In genomic region chr9:134288731-134289130, GRCh38 we compare ENCODE assay signal across 31 cellular contexts.
"Had no signal": no experiment of that assay in that cellular context is flagged by ENCODE, and none has a peak within 500 bp of the region (broad histone marks: within the 10 kb centered on the region; RNA-seq: fewer than 3 reads in every experiment).

No MANE protein-coding gene starts in this region.

- H3K4me2 ChIP-seq: hepatocyte had no signal

- H3K9me3 Mint-ChIP-seq: activated naive CD4-positive, alpha-beta T cell treated with anti-CD3 and anti-CD28 coated beads for 36 hours; activated naive CD8-positive, alpha-beta T cell treated with anti-CD3 and anti-CD28 coated beads for 36 hours; activated T-helper 1 cell treated with anti-CD3 and anti-CD28 coated beads, Interleukin-12 subunit alpha, Interleukin-12 subunit beta, Interleukin-2, Interleukin-4 antibody, amounts not matched to agents 30 ng/mL and 10 ng/mL and 1 ng/mL, durations not matched to agents 14 hours and 24 hours and 36 hours; effector memory CD8-positive, alpha-beta T cell; nephron; stimulated activated memory B cell treated with anti-CD40 and anti-IgM and Interleukin-4, amounts not matched to agents 10 μg/mL and 1 μg/mL and 100 μg/mL, for 72 hours; stimulated activated naive CD8-positive, alpha-beta T cell treated with anti-CD3 and anti-CD28 coated beads, Interleukin-15, amount 100 ng/mL, for 72 hours had no signal

- H3K27me3 Mint-ChIP-seq: activated naive CD8-positive, alpha-beta T cell treated with anti-CD3 and anti-CD28 coated beads for 36 hours had no signal

- H3K4me1 ChIP-seq: adrenal gland had no signal

- H3K9me3 ChIP-seq: adrenal gland, ascending aorta, gastrocnemius medialis, sigmoid colon, thyroid gland, upper lobe of right lung had no signal

- H3K27ac ChIP-seq: adrenal gland, ascending aorta, cardiac muscle cell, gastrocnemius medialis, hepatocyte, sigmoid colon, thyroid gland, upper lobe of right lung had no signal

- H3K4me1 Mint-ChIP-seq: activated naive CD8-positive, alpha-beta T cell treated with anti-CD3 and anti-CD28 coated beads for 36 hours had no signal

- H3K4me3 ChIP-seq: adrenal gland, ascending aorta, cardiac muscle cell, gastrocnemius medialis, hepatocyte, lung, sigmoid colon, thyroid gland, upper lobe of right lung had no signal

- H3K4me3 Mint-ChIP-seq: activated naive CD4-positive, alpha-beta T cell treated with anti-CD3 and anti-CD28 coated beads for 36 hours; activated naive CD8-positive, alpha-beta T cell treated with anti-CD3 and anti-CD28 coated beads for 36 hours; activated T-helper 1 cell treated with anti-CD3 and anti-CD28 coated beads, Interleukin-12 subunit alpha, Interleukin-12 subunit beta, Interleukin-2, Interleukin-4 antibody, amounts not matched to agents 30 ng/mL and 10 ng/mL and 1 ng/mL, durations not matched to agents 14 hours and 24 hours and 36 hours; brain; effector memory CD8-positive, alpha-beta T cell; nephron; stimulated activated memory B cell treated with anti-CD40 and anti-IgM and Interleukin-4, amounts not matched to agents 10 μg/mL and 1 μg/mL and 100 μg/mL, for 72 hours; stimulated activated naive CD8-positive, alpha-beta T cell treated with anti-CD3 and anti-CD28 coated beads, Interleukin-15, amount 100 ng/mL, for 72 hours had no signal

- ATAC-seq: activated CD4-positive, CD25-positive, alpha-beta regulatory T cell treated with anti-CD3 and anti-CD28 coated beads, Interleukin-2, amount 50 U/mL, for 24 hours; effector memory CD8-positive, alpha-beta T cell; gastrocnemius medialis; left colon; stimulated activated memory B cell treated with anti-CD40 and anti-IgM and Interleukin-4, amounts not matched to agents 10 μg/mL and 1 μg/mL and 100 μg/mL, for 72 hours; stimulated activated naive CD8-positive, alpha-beta T cell treated with anti-CD3 and anti-CD28 coated beads, Interleukin-15, amount 100 ng/mL, for 72 hours; upper lobe of right lung had no signal

- DNase-seq: activated CD4-positive, alpha-beta T cell treated with anti-CD3 and anti-CD28 coated beads for 48 hours; activated CD4-positive, alpha-beta T cell treated with anti-CD3 and anti-CD28 coated beads, Interleukin-2, amount 50 U/mL, for 48 hours; activated CD8-positive, alpha-beta memory T cell treated with anti-CD3 and anti-CD28 coated beads, Interleukin-2, amount 50 U/mL, for 4 hours; activated effector memory CD4-positive, alpha-beta T cell treated with anti-CD3 and anti-CD28 coated beads, Interleukin-2, amount 50 U/mL, for 16 hours; activated naive CD4-positive, alpha-beta T cell treated with anti-CD3 and anti-CD28 coated beads for 36 hours; activated naive CD8-positive, alpha-beta T cell treated with anti-CD3 and anti-CD28 coated beads for 36 hours; activated T-cell treated with anti-CD3 and anti-CD28 coated beads, Interleukin-2, amount 50 U/mL, for 1 hour; adrenal gland; cortex of kidney; effector memory CD8-positive, alpha-beta T cell; erythroblast; gastrocnemius medialis; islet precursor cell; left colon; sigmoid colon; small intestine; stimulated activated CD4-positive, alpha-beta T cell treated with anti-CD3 and anti-CD28 coated beads, Interleukin-1b, Interleukin-23, amount 100 ng/mL, for 48 hours; stimulated activated CD4-positive, alpha-beta T cell treated with anti-CD3 and anti-CD28 coated beads, Interleukin-4, amount 100 ng/mL, for 4 hours; stimulated activated CD8-positive, alpha-beta memory T cell treated with anti-CD3 and anti-CD28 coated beads, Interleukin-4, amount 100 ng/mL, for 48 hours; stimulated activated naive CD8-positive, alpha-beta T cell treated with anti-CD3 and anti-CD28 coated beads, Interleukin-15, amount 100 ng/mL, for 72 hours; thyroid gland; upper lobe of right lung had no signal

- H3K27ac Mint-ChIP-seq: activated naive CD4-positive, alpha-beta T cell treated with anti-CD3 and anti-CD28 coated beads for 36 hours; activated naive CD8-positive, alpha-beta T cell treated with anti-CD3 and anti-CD28 coated beads for 36 hours; activated T-helper 1 cell treated with anti-CD3 and anti-CD28 coated beads, Interleukin-12 subunit alpha, Interleukin-12 subunit beta, Interleukin-2, Interleukin-4 antibody, amounts not matched to agents 30 ng/mL and 10 ng/mL and 1 ng/mL, durations not matched to agents 14 hours and 24 hours and 36 hours; effector memory CD8-positive, alpha-beta T cell; stimulated activated memory B cell treated with anti-CD40 and anti-IgM and Interleukin-4, amounts not matched to agents 10 μg/mL and 1 μg/mL and 100 μg/mL, for 72 hours had no signal

- H3K27me3 ChIP-seq: adrenal gland, ascending aorta, cardiac muscle cell, gastrocnemius medialis, hepatocyte, sigmoid colon, thyroid gland, upper lobe of right lung had no signal

- H3K36me3 Mint-ChIP-seq: activated naive CD8-positive, alpha-beta T cell treated with anti-CD3 and anti-CD28 coated beads for 36 hours; brain; stimulated activated memory B cell treated with anti-CD40 and anti-IgM and Interleukin-4, amounts not matched to agents 10 μg/mL and 1 μg/mL and 100 μg/mL, for 72 hours had no signal

- H3K36me3 ChIP-seq: adrenal gland, ascending aorta, cardiac muscle cell, gastrocnemius medialis, sigmoid colon, thyroid gland, upper lobe of right lung had no signal
